Comparison of ENCODE assay signal across 18 cellular contexts in the genomic region with DNA sequence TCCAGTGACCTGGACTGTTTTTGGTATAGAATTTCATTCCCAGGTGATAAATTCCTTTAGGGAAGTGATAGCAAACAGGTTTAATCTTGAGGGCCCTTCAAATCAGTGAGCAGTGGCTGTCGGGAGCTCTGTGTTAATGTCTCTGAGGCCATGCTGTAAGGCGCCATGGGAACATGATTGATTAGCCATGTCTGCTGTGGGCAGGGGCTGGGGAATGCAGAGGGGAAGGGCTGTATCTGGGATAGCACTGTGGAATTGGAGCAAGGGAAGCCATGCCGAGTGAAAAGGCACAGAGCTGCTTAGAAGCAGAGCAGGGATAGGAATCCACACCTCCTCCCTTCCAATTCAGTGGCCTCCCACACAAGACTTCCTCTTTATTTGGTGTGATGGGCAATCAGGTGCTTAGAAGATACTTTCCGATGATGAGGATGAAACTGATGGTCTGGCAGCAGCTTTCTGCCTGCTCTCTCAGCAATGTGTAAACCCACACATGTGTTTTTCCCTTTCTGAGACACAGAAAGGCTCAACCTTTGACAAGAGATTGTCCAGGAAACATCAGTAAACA.
"Had no signal": no experiment of that assay in that cellular context is flagged by ENCODE, and none has a peak within 500 bp of the region (broad histone marks: within the 10 kb centered on the region; RNA-seq: fewer than 3 reads in every experiment).

No MANE protein-coding gene starts in this region.

- H3K36me3 Mint-ChIP-seq: activated naive CD4-positive, alpha-beta T cell treated with anti-CD3 and anti-CD28 coated beads, Interleukin-2, amount 50 U/mL, for 72 hours; WTC11 had no signal

- H3K27ac Mint-ChIP-seq: activated CD8-positive, alpha-beta T cell treated with anti-CD3 and anti-CD28 coated beads for 36 hours; activated naive CD4-positive, alpha-beta T cell treated with anti-CD3 and anti-CD28 coated beads, Interleukin-2, amount 50 U/mL, for 72 hours; T-helper 17 cell; WTC11 had no signal

- ATAC-seq: activated CD8-positive, alpha-beta T cell treated with anti-CD3 and anti-CD28 coated beads for 36 hours; activated naive CD4-positive, alpha-beta T cell treated with anti-CD3 and anti-CD28 coated beads, Interleukin-2, amount 50 U/mL, for 72 hours; T-helper 17 cell had no signal

- H3K4me1 ChIP-seq: colonic mucosa, tibial artery, uterus had no signal

- H3K4me3 ChIP-seq: colonic mucosa, ovary, tibial artery, uterus had no signal

- FAIRE-seq: endothelial cell of umbilical vein had no signal

- H3K36me3 ChIP-seq: colonic mucosa, ovary, tibial artery, uterus had no signal

- DNase-seq: activated CD4-positive, alpha-beta T cell treated with anti-CD3 and anti-CD28 coated beads for 4 hours; activated CD8-positive, alpha-beta T cell treated with anti-CD3 and anti-CD28 coated beads for 36 hours; activated gamma-delta T cell; activated T-cell treated with anti-CD3 and anti-CD28 coated beads, Interleukin-2, amount 50 U/mL, for 48 hours; colonic mucosa; effector CD4-positive, alpha-beta T cell; foreskin fibroblast; glutamatergic neuron; kidney glomerular epithelial cell; mesendoderm; ovary; stimulated activated CD4-positive, alpha-beta T cell treated with anti-CD3 and anti-CD28 coated beads, Interleukin-1b, Interleukin-23, amount 100 ng/mL, for 48 hours; T-helper 17 cell; tibial artery; uterus had no signal

- H3K4me3 Mint-ChIP-seq: activated CD8-positive, alpha-beta T cell treated with anti-CD3 and anti-CD28 coated beads for 36 hours; T-helper 17 cell; WTC11 had no signal

- H3K27ac ChIP-seq: colonic mucosa, ovary, tibial artery, uterus had no signal

- H3K9me3 Mint-ChIP-seq: activated CD8-positive, alpha-beta T cell treated with anti-CD3 and anti-CD28 coated beads for 36 hours; activated naive CD4-positive, alpha-beta T cell treated with anti-CD3 and anti-CD28 coated beads, Interleukin-2, amount 50 U/mL, for 72 hours had no signal

- H3K27me3 ChIP-seq: colonic mucosa, ovary, tibial artery, uterus had no signal

- H3K27me3 Mint-ChIP-seq: activated CD8-positive, alpha-beta T cell treated with anti-CD3 and anti-CD28 coated beads for 36 hours had no signal

- H3K9me3 ChIP-seq: colonic mucosa, ovary, tibial artery, uterus had no signal
